ENCODE assay signal across 24 cellular contexts in the genomic region with DNA sequence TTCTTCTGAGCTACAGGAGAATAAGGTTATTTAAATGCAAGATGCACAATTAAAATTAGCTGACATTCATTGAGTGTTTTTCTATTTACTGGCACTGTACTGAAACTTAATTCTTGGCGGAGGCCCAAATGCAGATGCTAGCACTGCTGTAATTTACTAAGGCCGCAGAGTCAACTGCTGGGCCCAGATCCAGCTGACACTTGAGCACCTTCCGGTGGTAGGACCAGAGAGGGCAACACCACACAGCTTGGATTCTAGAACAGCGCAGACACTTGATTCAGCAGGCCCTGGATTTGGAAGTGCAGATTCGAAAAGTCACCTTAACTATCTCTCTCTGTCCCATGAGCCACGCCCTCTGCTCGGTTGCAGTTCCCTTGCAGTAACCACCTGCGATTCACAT.
"Had no signal": no experiment of that assay in that cellular context is flagged by ENCODE, and none has a peak within 500 bp of the region (broad histone marks: within the 10 kb centered on the region; RNA-seq: fewer than 3 reads in every experiment).

No MANE protein-coding gene starts in this region.

- H3K36me3 ChIP-seq: right lobe of liver, suprapubic skin, transverse colon, vagina had no signal

- H3K4me1 Mint-ChIP-seq: activated B cell treated with CpG ODN at 0.5 μM for 24 hours; activated naive CD8-positive, alpha-beta T cell treated with anti-CD3 and anti-CD28 coated beads, Interleukin-2, amount 50 U/mL, for 24 hours; stimulated activated effector memory CD8-positive, alpha-beta T cell treated with anti-CD3 and anti-CD28 coated beads, Interleukin-12 subunit alpha, Interleukin-12 subunit beta, amount 100 ng/mL, for 72 hours; stimulated activated naive CD8-positive, alpha-beta T cell treated with anti-CD3 and anti-CD28 coated beads, Interleukin-15, amount 100 ng/mL, for 72 hours had no signal

- H3K27ac Mint-ChIP-seq: activated B cell treated with CpG ODN at 0.5 μM for 24 hours; activated CD4-positive, alpha-beta memory T cell treated with anti-CD3 and anti-CD28 coated beads for 36 hours; activated naive CD8-positive, alpha-beta T cell treated with anti-CD3 and anti-CD28 coated beads, Interleukin-2, amount 50 U/mL, for 24 hours; activated T-helper 1 cell treated with anti-CD3 and anti-CD28 coated beads, Interleukin-12 subunit alpha, Interleukin-12 subunit beta, Interleukin-2, Interleukin-4 antibody, amounts not matched to agents 30 ng/mL and 10 ng/mL and 1 ng/mL, durations not matched to agents 14 hours and 24 hours and 36 hours; brain; stimulated activated effector memory CD8-positive, alpha-beta T cell treated with anti-CD3 and anti-CD28 coated beads, Interleukin-12 subunit alpha, Interleukin-12 subunit beta, amount 100 ng/mL, for 72 hours; T-helper 1 cell treated with Interleukin-12 subunit alpha and Interleukin-12 subunit beta and Interleukin-4 antibody, amounts not matched to agents 30 μg/mL and 1 μg/mL, for 36 hours had no signal

- ATAC-seq: activated naive CD8-positive, alpha-beta T cell treated with anti-CD3 and anti-CD28 coated beads, Interleukin-2, amount 50 U/mL, for 24 hours; esophagus mucosa; right lobe of liver; stimulated activated effector memory CD8-positive, alpha-beta T cell treated with anti-CD3 and anti-CD28 coated beads, Interleukin-12 subunit alpha, Interleukin-12 subunit beta, amount 100 ng/mL, for 72 hours; stimulated activated naive CD8-positive, alpha-beta T cell treated with anti-CD3 and anti-CD28 coated beads, Interleukin-15, amount 100 ng/mL, for 72 hours had no signal

- H3K27me3 ChIP-seq: right lobe of liver, suprapubic skin, transverse colon, vagina had no signal

- H2AFZ ChIP-seq: parathyroid adenoma had no signal

- H3K9me3 Mint-ChIP-seq: activated B cell treated with CpG ODN at 0.5 μM for 24 hours; activated CD4-positive, alpha-beta memory T cell treated with anti-CD3 and anti-CD28 coated beads for 36 hours; activated naive CD8-positive, alpha-beta T cell treated with anti-CD3 and anti-CD28 coated beads, Interleukin-2, amount 50 U/mL, for 24 hours; activated T-helper 1 cell treated with anti-CD3 and anti-CD28 coated beads, Interleukin-12 subunit alpha, Interleukin-12 subunit beta, Interleukin-2, Interleukin-4 antibody, amounts not matched to agents 30 ng/mL and 10 ng/mL and 1 ng/mL, durations not matched to agents 14 hours and 24 hours and 36 hours; brain; stimulated activated naive CD8-positive, alpha-beta T cell treated with anti-CD3 and anti-CD28 coated beads, Interleukin-15, amount 100 ng/mL, for 72 hours; T-helper 1 cell treated with Interleukin-12 subunit alpha and Interleukin-12 subunit beta and Interleukin-4 antibody, amounts not matched to agents 30 μg/mL and 1 μg/mL, for 36 hours had no signal

- H3K36me3 Mint-ChIP-seq: activated CD4-positive, alpha-beta memory T cell treated with anti-CD3 and anti-CD28 coated beads for 36 hours; brain; stimulated activated effector memory CD8-positive, alpha-beta T cell treated with anti-CD3 and anti-CD28 coated beads, Interleukin-12 subunit alpha, Interleukin-12 subunit beta, amount 100 ng/mL, for 72 hours had no signal

- H3K27me3 Mint-ChIP-seq: activated B cell treated with CpG ODN at 0.5 μM for 24 hours; activated CD4-positive, alpha-beta memory T cell treated with anti-CD3 and anti-CD28 coated beads for 36 hours; activated naive CD8-positive, alpha-beta T cell treated with anti-CD3 and anti-CD28 coated beads, Interleukin-2, amount 50 U/mL, for 24 hours had no signal

- H3K4me1 ChIP-seq: parathyroid adenoma, right lobe of liver, suprapubic skin, transverse colon, vagina had no signal

- H3K4me3 ChIP-seq: right lobe of liver, suprapubic skin, transverse colon, vagina had no signal

- H3K4me3 Mint-ChIP-seq: activated B cell treated with CpG ODN at 0.5 μM for 24 hours; activated CD4-positive, alpha-beta memory T cell treated with anti-CD3 and anti-CD28 coated beads for 36 hours; activated naive CD8-positive, alpha-beta T cell treated with anti-CD3 and anti-CD28 coated beads, Interleukin-2, amount 50 U/mL, for 24 hours; activated T-helper 1 cell treated with anti-CD3 and anti-CD28 coated beads, Interleukin-12 subunit alpha, Interleukin-12 subunit beta, Interleukin-2, Interleukin-4 antibody, amounts not matched to agents 30 ng/mL and 10 ng/mL and 1 ng/mL, durations not matched to agents 14 hours and 24 hours and 36 hours; brain; stimulated activated effector memory CD8-positive, alpha-beta T cell treated with anti-CD3 and anti-CD28 coated beads, Interleukin-12 subunit alpha, Interleukin-12 subunit beta, amount 100 ng/mL, for 72 hours; stimulated activated naive CD8-positive, alpha-beta T cell treated with anti-CD3 and anti-CD28 coated beads, Interleukin-15, amount 100 ng/mL, for 72 hours; T-helper 1 cell treated with Interleukin-12 subunit alpha and Interleukin-12 subunit beta and Interleukin-4 antibody, amounts not matched to agents 30 μg/mL and 1 μg/mL, for 36 hours had no signal

- H3K9ac ChIP-seq: parathyroid adenoma had no signal

- H3K27ac ChIP-seq: parathyroid adenoma, right lobe of liver, suprapubic skin, transverse colon, vagina had no signal

- H3K79me2 ChIP-seq: parathyroid adenoma had no signal

- H3K9me3 ChIP-seq: right lobe of liver, suprapubic skin, transverse colon, vagina had no signal

- DNase-seq: activated B cell treated with CpG ODN at 0.5 μM for 24 hours; activated CD4-positive, alpha-beta memory T cell treated with anti-CD3 and anti-CD28 coated beads for 36 hours; activated CD4-positive, alpha-beta T cell treated with anti-CD3 and anti-CD28 coated beads for 4 hours; activated gamma-delta T cell; activated naive CD4-positive, alpha-beta T cell treated with anti-CD3 and anti-CD28 coated beads, Interleukin-2, amount 50 U/mL, for 16 hours; activated naive CD8-positive, alpha-beta T cell treated with anti-CD3 and anti-CD28 coated beads, Interleukin-2, amount 50 U/mL, for 24 hours; anterior cingulate cortex; caudate nucleus; effector memory CD4-positive, alpha-beta T cell; foreskin melanocyte; nucleus accumbens; right lobe of liver; small intestine; stimulated activated CD4-positive, alpha-beta T cell treated with anti-CD3 and anti-CD28 coated beads, Interleukin-2, amount 100 ng/mL, for 24 hours; stimulated activated naive CD8-positive, alpha-beta T cell treated with anti-CD3 and anti-CD28 coated beads, Interleukin-15, amount 100 ng/mL, for 72 hours; transverse colon had no signal
